9 cellular contexts compared by ENCODE assay signal in genomic region chr14:74571441-74571841, GRCh38. TPM values are rescaled to one million over a fixed set of nuclear protein-coding genes. Genes with fewer than 3 reads are reported as not detected.
DNase-seq lines count a peak whose midpoint lies in the region; ATAC-seq, FAIRE-seq and TF ChIP-seq lines count a peak whose summit lies in the region.
"Had no signal": no experiment of that assay in that cellular context is flagged by ENCODE, and none has a peak within 500 bp of the region (broad histone marks: within the 10 kb centered on the region; RNA-seq: fewer than 3 reads in every experiment).

No MANE protein-coding gene starts in this region.

- no peaks in the 10 kb centered on the region for H4K20me1 ChIP-seq in HCT116 (ENCODE audit: insufficient read depth)

- peak overlapping the region; percentile 20 to 50 for H3K4me3 ChIP-seq in HCT116 (replicated peaks in 1 of 2; ENCODE audit: low read depth in 1 of 2, low read length in 2 of 2)
- H3K4me3 ChIP-seq in adrenal gland: peak overlapping the region in 1 of 4 donors; percentile 13
- peak overlapping the region in 1 of 2 donors; percentile 33 for H3K4me3 ChIP-seq in kidney (ENCODE audit: low read length in 2 of 2)
- H3K4me3 ChIP-seq in stomach smooth muscle (ENCODE audit: low read length in 2 of 2): peak overlapping the region in 1 of 2 donors; percentile 70

- no peak for FAIRE-seq in kidney (lab: Jason Lieb, UNC)
- FAIRE-seq: HepG2 had no signal

- H3K9me2 ChIP-seq in HCT116 (ENCODE audit: insufficient read depth): no peaks in the 10 kb centered on the region

- no TSS peak for BruUV-seq in HCT116 (replicated peaks; lab: Mats Ljungman, UMichigan)

- CTCF ChIA-PET in HCT116 (lab: Charles Lee): interaction anchor here (3.6 kb wide), 1 partner anchor 38 kb away, joined by 19 read pairs; no protein-coding TSS in a partner anchor

- WGBS in adrenal gland, 4 donors: 21 to 28% (median 26%) methylated on average over 9 of the region's 9 CpGs

- no peak for TF ChIP-seq RAD21 in HCT116 (IDR thresholded peaks at IDR 0.05; ENCODE audit: low read depth)

- no peaks in the 10 kb centered on the region for H3K27me3 ChIP-seq in HCT116 (ENCODE audit: insufficient read depth, low read length)
- H3K27me3 ChIP-seq in adrenal gland: no peaks in the 10 kb centered on the region
- H3K27me3 ChIP-seq in stomach smooth muscle (ENCODE audit: control insufficient read depth in 1 of 2, insufficient read depth in 2 of 2, low read length in 2 of 2): no peaks in the 10 kb centered on the region

- POLR2A ChIA-PET in HCT116 (lab: Charles Lee): interaction anchor here (0.9 to 1.0 kb wide), 2 partner anchors 9 to 34 kb away, joined by 4 read pairs; no protein-coding TSS in a partner anchor

- ATAC-seq in HCT116: peak; percentile 31; the same call in 1 of the 2 replicates
- ATAC-seq in GM18511 (IDR thresholded peaks at IDR 0.05; ENCODE audit: unreplicated experiment): no peak
- ATAC-seq in GM18517 (IDR thresholded peaks at IDR 0.05; ENCODE audit: unreplicated experiment): no peak
- ATAC-seq: HepG2 had no signal

- H3K27ac ChIP-seq in HCT116 (ENCODE audit: low read depth, low read length) (peak overlapping the region; percentile 77), adrenal gland (peak overlapping the region in 4 of 5 donors; percentile 59 to 90 (median 64)), kidney (ENCODE audit: low read depth in 2 of 2, low read length in 2 of 2) (peak overlapping the region; percentile 52 to 82), stomach smooth muscle (ENCODE audit: low read length) (peak overlapping the region; percentile 53)

- peaks cover 47 to 88% of the 10 kb centered on the region in 2 experiments for H3K4me1 ChIP-seq in HCT116 (ENCODE audit: control insufficient read depth in 1 of 2, insufficient read depth in 2 of 2, low read length in 2 of 2)
- peaks cover 11 to 26% of the 10 kb centered on the region in 2 donors for H3K4me1 ChIP-seq in adrenal gland (replicated peaks in 1 of 2)
- peaks cover 24 to 28% of the 10 kb centered on the region in 2 donors for H3K4me1 ChIP-seq in kidney (ENCODE audit: control insufficient read depth in 1 of 2, insufficient read depth in 1 of 2, low read depth in 1 of 2, low read length in 2 of 2)
- peaks cover 62% of the 10 kb centered on the region for H3K4me1 ChIP-seq in stomach smooth muscle (ENCODE audit: control insufficient read depth, insufficient read depth, low read length)

- H3K36me3 Mint-ChIP-seq in activated T-helper 1 cell treated with anti-CD3 and anti-CD28 coated beads, Interleukin-12 subunit alpha, Interleukin-12 subunit beta, Interleukin-2, Interleukin-4 antibody, amounts not matched to agents 30 ng/mL and 10 ng/mL and 1 ng/mL, durations not matched to agents 14 hours and 24 hours and 36 hours (ENCODE audit: low read depth): no peaks in the 10 kb centered on the region

- H3K36me3 ChIP-seq in HCT116 (ENCODE audit: control insufficient read depth in 1 of 2, insufficient read depth in 2 of 2, low read length in 2 of 2) (no peaks in the 10 kb centered on the region), adrenal gland (replicated peaks in 1 of 2) (no peaks in the 10 kb centered on the region), kidney (ENCODE audit: control insufficient read depth in 1 of 2, insufficient read depth in 2 of 2, low read length in 2 of 2) (no peaks in the 10 kb centered on the region), stomach smooth muscle (ENCODE audit: control insufficient read depth in 2 of 2, insufficient read depth in 2 of 2, low read length in 2 of 2) (no peaks in the 10 kb centered on the region)

- DNase-seq in HCT116 (ENCODE audit: low read depth, low spot score) (no peak), adrenal gland (peak in 1 of 7 donors; percentile 55), kidney (no peak)
- DNase-seq in activated T-helper 1 cell treated with anti-CD3 and anti-CD28 coated beads, Interleukin-12 subunit alpha, Interleukin-12 subunit beta, Interleukin-2, Interleukin-4 antibody, amounts not matched to agents 30 ng/mL and 10 ng/mL and 1 ng/mL, durations not matched to agents 14 hours and 24 hours and 36 hours (ENCODE audit: low spot score): no peak
- DNase-seq: activated CD4-positive, alpha-beta T cell treated with anti-CD3 and anti-CD28 coated beads for 4 hours had no signal

- no peaks in the 10 kb centered on the region for H3K79me2 ChIP-seq in HCT116 (ENCODE audit: insufficient read depth, low read length)

- H3K27ac Mint-ChIP-seq in activated T-helper 1 cell treated with anti-CD3 and anti-CD28 coated beads, Interleukin-12 subunit alpha, Interleukin-12 subunit beta, Interleukin-2, Interleukin-4 antibody, amounts not matched to agents 30 ng/mL and 10 ng/mL and 1 ng/mL, durations not matched to agents 14 hours and 24 hours and 36 hours: no peak overlapping the region

- intact Hi-C loops in HCT116 (cut with micrococcal nuclease) (no loop called here), adrenal gland (cut with DNase I) (no loop called here), kidney (cut with DNase I) (no loop called here)
- intact Hi-C loops in activated T-helper 1 cell treated with anti-CD3 and anti-CD28 coated beads, Interleukin-12 subunit alpha, Interleukin-12 subunit beta, Interleukin-2, Interleukin-4 antibody, amounts not matched to agents 30 ng/mL and 10 ng/mL and 1 ng/mL, durations not matched to agents 14 hours and 24 hours and 36 hours (cut with micrococcal nuclease): loop anchor here (5.0 kb wide), 1 partner anchor 1279 kb away; no protein-coding TSS in a partner anchor

- peak overlapping the region; percentile 54 for H3K9ac ChIP-seq in HCT116 (ENCODE audit: low read length)
- peak overlapping the region in 1 of 2 donors; percentile 51 for H3K9ac ChIP-seq in kidney (ENCODE audit: low read length in 2 of 2)
- no peak overlapping the region for H3K9ac ChIP-seq in stomach smooth muscle (ENCODE audit: low read length in 2 of 2)

- TF ChIP-seq CTCF in HCT116 (IDR thresholded peaks at IDR 0.05 in 2 of 3, conservative IDR thresholded peaks at IDR 0.05 in 1 of 3; ENCODE audit: borderline replicate concordance in 1 of 3, insufficient read depth in 1 of 3, low read depth in 2 of 3, low read length in 2 of 3) (no peak), adrenal gland (IDR thresholded peaks at IDR 0.05) (no peak), kidney (IDR thresholded peaks at IDR 0.05; ENCODE audit: borderline replicate concordance, extremely low read depth, insufficient read depth) (no peak)

- H3K27me3 Mint-ChIP-seq in activated T-helper 1 cell treated with anti-CD3 and anti-CD28 coated beads, Interleukin-12 subunit alpha, Interleukin-12 subunit beta, Interleukin-2, Interleukin-4 antibody, amounts not matched to agents 30 ng/mL and 10 ng/mL and 1 ng/mL, durations not matched to agents 14 hours and 24 hours and 36 hours (ENCODE audit: insufficient read depth): peaks cover 4% of the 10 kb centered on the region

- H2AFZ ChIP-seq in HCT116 (ENCODE audit: low read depth, low read length, poor library complexity, severe bottlenecking): peak overlapping the region; percentile 84

- H3K4me3 Mint-ChIP-seq in activated T-helper 1 cell treated with anti-CD3 and anti-CD28 coated beads, Interleukin-12 subunit alpha, Interleukin-12 subunit beta, Interleukin-2, Interleukin-4 antibody, amounts not matched to agents 30 ng/mL and 10 ng/mL and 1 ng/mL, durations not matched to agents 14 hours and 24 hours and 36 hours: no peak overlapping the region

- H3K4me1 Mint-ChIP-seq in activated T-helper 1 cell treated with anti-CD3 and anti-CD28 coated beads, Interleukin-12 subunit alpha, Interleukin-12 subunit beta, Interleukin-2, Interleukin-4 antibody, amounts not matched to agents 30 ng/mL and 10 ng/mL and 1 ng/mL, durations not matched to agents 14 hours and 24 hours and 36 hours (ENCODE audit: low read depth): peaks cover 39% of the 10 kb centered on the region

- TF ChIP-seq POLR2A in HCT116 (IDR thresholded peaks at IDR 0.05; ENCODE audit: borderline replicate concordance, extremely low read depth, insufficient read depth, insufficient read length) (no peak), adrenal gland (IDR thresholded peaks at IDR 0.05) (no peak)

- RAD21 ChIA-PET in HCT116 (lab: Charles Lee; ENCODE audit: low non-redundant PET in 1 of 2, low total read pairs in 2 of 2, uncharacterized antibody in 2 of 2, unreplicated experiment in 2 of 2): no interaction called here

- H3K9me3 ChIP-seq in HCT116 (ENCODE audit: control insufficient read depth in 1 of 2, insufficient read depth in 1 of 2, low read depth in 1 of 2, low read length in 2 of 2) (no peaks in the 10 kb centered on the region), adrenal gland (replicated peaks in 1 of 3) (no peaks in the 10 kb centered on the region), kidney (ENCODE audit: control insufficient read depth in 1 of 2, low read length in 2 of 2) (no peaks in the 10 kb centered on the region), stomach smooth muscle (ENCODE audit: control insufficient read depth in 2 of 2, low read length in 2 of 2) (no peaks in the 10 kb centered on the region)

- no peaks in the 10 kb centered on the region for H3K9me3 Mint-ChIP-seq in activated T-helper 1 cell treated with anti-CD3 and anti-CD28 coated beads, Interleukin-12 subunit alpha, Interleukin-12 subunit beta, Interleukin-2, Interleukin-4 antibody, amounts not matched to agents 30 ng/mL and 10 ng/mL and 1 ng/mL, durations not matched to agents 14 hours and 24 hours and 36 hours

- peak overlapping the region; percentile 85 for H3K4me2 ChIP-seq in HCT116 (ENCODE audit: low read length)

TF ChIP-seq in HCT116, 20 proteins besides CTCF, POLR2A, EP300 and RAD21:
- TF ChIP-seq EZH2phosphoT487 (IDR thresholded peaks at IDR 0.05; ENCODE audit: borderline replicate concordance) (no peak), JUND (IDR thresholded peaks at IDR 0.05) (no peak), EGR1 (IDR thresholded peaks at IDR 0.05; ENCODE audit: low read depth) (no peak), CEBPB (IDR thresholded peaks at IDR 0.05; ENCODE audit: low read depth) (no peak), ATF3 (IDR thresholded peaks at IDR 0.05) (no peak)

RNA-seq across cellular contexts. Expression of gene LTBP2, which starts 40.6 kb away (rescaled TPM):
- 1.5 TPM for total RNA-seq in HCT116 (2021; ENCODE audit: unreplicated experiment)
- polyA plus RNA-seq in HCT116 (2012): 1.3 and 1.5 TPM in 2 replicates
- 10 to 100 TPM in 2 of 8 donors, 1 to 10 TPM in 6; 2.3 to 17.0 (median 7.3) TPM for total RNA-seq in adrenal gland
- 1 to 10 TPM; 2.1 to 2.4 (median 2.2) TPM for polyA plus RNA-seq in adrenal gland
- 10.4 TPM for total RNA-seq in kidney
- polyA plus RNA-seq in kidney (ENCODE audit: insufficient read depth, low read depth, low replicate concordance): 2.9 TPM
- 0.05 and 0.24 TPM in 2 replicates for total RNA-seq in activated T-helper 1 cell treated with anti-CD3 and anti-CD28 coated beads, Interleukin-12 subunit alpha, Interleukin-12 subunit beta, Interleukin-2, Interleukin-4 antibody, amounts not matched to agents 30 ng/mL and 10 ng/mL and 1 ng/mL, durations not matched to agents 14 hours and 24 hours and 36 hours
